Comparison of ENCODE assay signal across 1 cellular context in genomic region chr3:125051205-125051604, GRCh38.
TF ChIP-seq lines count a peak whose summit lies in the region.

No MANE protein-coding gene starts in this region.

TF ChIP-seq in SK-N-SH treated with all-trans-retinoic acid at 6 μM for 48 hours, 23 proteins besides CTCF, POLR2A, EP300 and RAD21 (continued from another document):
- no peak for TF ChIP-seq PATZ1 (CRISPR knock-in tag; IDR thresholded peaks at IDR 0.05; ENCODE audit: borderline replicate concordance)
- TF ChIP-seq RARB (CRISPR knock-in tag; IDR thresholded peaks at IDR 0.05): no peak
- TF ChIP-seq GLIS3 (CRISPR knock-in tag; IDR thresholded peaks at IDR 0.05): no peak
- no peak for TF ChIP-seq POU6F1 (CRISPR knock-in tag; IDR thresholded peaks at IDR 0.05; ENCODE audit: borderline replicate concordance, low read depth)
- TF ChIP-seq CSDC2 (CRISPR knock-in tag; IDR thresholded peaks at IDR 0.05): no peak
- no peak for TF ChIP-seq CREB5 (CRISPR knock-in tag; IDR thresholded peaks at IDR 0.05; ENCODE audit: low read depth)
